In genomic region chr9:138025417-138025816, GRCh38 we compare ENCODE assay signal across 18 cellular contexts.
DNase-seq lines count a peak whose midpoint lies in the region; ATAC-seq, FAIRE-seq and TF ChIP-seq lines count a peak whose summit lies in the region.
"Had no signal": no experiment of that assay in that cellular context is flagged by ENCODE, and none has a peak within 500 bp of the region (broad histone marks: within the 10 kb centered on the region; RNA-seq: fewer than 3 reads in every experiment).

No MANE protein-coding gene starts in this region.

- H3K9me3 ChIP-seq in breast epithelium (no peaks in the 10 kb centered on the region), kidney (ENCODE audit: control insufficient read depth in 1 of 2, low read length in 2 of 2) (no peaks in the 10 kb centered on the region), stomach (peaks cover 0 to 4% (median 0%) of the 10 kb centered on the region in 4 donors)

- CTCF ChIA-PET in MCF 10A (lab: Yijun Ruan, JAX) = no interaction called here

- no peak overlapping the region for H3K4me3 Mint-ChIP-seq in MCF 10A (ENCODE audit: unreplicated experiment)

- ATAC-seq in HG03175 (IDR thresholded peaks at IDR 0.05; ENCODE audit: unreplicated experiment) = no peak
- ATAC-seq: HepG2 had no signal

- H3K27ac Mint-ChIP-seq in MCF 10A (ENCODE audit: low read depth, unreplicated experiment) = no peak overlapping the region

- TF ChIP-seq CTCF in breast epithelium (IDR thresholded peaks at IDR 0.05) = no peak
- no peak for TF ChIP-seq CTCF in MCF 10A (IDR thresholded peaks at IDR 0.05; ENCODE audit: unreplicated experiment)
- TF ChIP-seq CTCF in kidney (IDR thresholded peaks at IDR 0.05; ENCODE audit: borderline replicate concordance, extremely low read depth, insufficient read depth) = no peak
- TF ChIP-seq CTCF in stomach (IDR thresholded peaks at IDR 0.05) = no peak

- POLR2A ChIA-PET in MCF 10A (lab: Yijun Ruan, JAX) = no interaction called here

- FAIRE-seq in kidney (lab: Jason Lieb, UNC) = no peak
- FAIRE-seq: D721Med, H1, HepG2 had no signal

- H3K36me3 ChIP-seq in breast epithelium (no peaks in the 10 kb centered on the region), kidney (ENCODE audit: control insufficient read depth in 1 of 2, insufficient read depth in 2 of 2, low read length in 2 of 2) (no peaks in the 10 kb centered on the region), stomach (no peaks in the 10 kb centered on the region)
- H3K36me3 ChIP-seq: BLaER1 treated with 17β-estradiol and CSF1 and Interleukin-3, amounts not matched to agents 10 nM and 100 nM had no signal

- TF ChIP-seq EP300 in stomach (IDR thresholded peaks at IDR 0.05) = no peak

- TF ChIP-seq POLR2A in breast epithelium (IDR thresholded peaks at IDR 0.05) (no peak), stomach (IDR thresholded peaks at IDR 0.05) (no peak)

- H3K27ac ChIP-seq in breast epithelium (no peak overlapping the region), kidney (ENCODE audit: low read depth in 2 of 2, low read length in 2 of 2) (no peak overlapping the region), stomach (no peak overlapping the region)
- H3K27ac ChIP-seq: BLaER1 treated with 17β-estradiol and CSF1 and Interleukin-3, amounts not matched to agents 10 nM and 100 nM had no signal

- H3K27me3 ChIP-seq in breast epithelium (peaks cover 0 to 39% of the 10 kb centered on the region in 2 donors), stomach (peaks cover 0 to 64% (median 34%) of the 10 kb centered on the region in 3 donors)

- H3K36me3 Mint-ChIP-seq in MCF 10A (ENCODE audit: insufficient read depth, unreplicated experiment) = no peaks in the 10 kb centered on the region

- no TSS peak for BruUV-seq in MCF 10A (replicated peaks; lab: Mats Ljungman, UMichigan)

- intact Hi-C loops in breast epithelium (cut with DNase I; ENCODE audit: low total_unique reads) (no loop called here), MCF 10A (cut with micrococcal nuclease) (no loop called here), kidney (cut with DNase I) (no loop called here), stomach (cut with DNase I; ENCODE audit: low total_unique reads) (no loop called here)

- H3K4me1 ChIP-seq in breast epithelium (peaks cover 0 to 4% of the 10 kb centered on the region in 2 donors), kidney (ENCODE audit: control insufficient read depth in 1 of 2, insufficient read depth in 1 of 2, low read depth in 1 of 2, low read length in 2 of 2) (no peaks in the 10 kb centered on the region), stomach (peaks cover 5 to 15% (median 12%) of the 10 kb centered on the region in 4 donors)

- H3K27me3 Mint-ChIP-seq in MCF 10A (ENCODE audit: insufficient read depth, unreplicated experiment) = peaks cover 10% of the 10 kb centered on the region

- no peaks in the 10 kb centered on the region for H3K4me1 Mint-ChIP-seq in MCF 10A (ENCODE audit: insufficient read depth, unreplicated experiment)

- H3K9me3 Mint-ChIP-seq in MCF 10A (ENCODE audit: unreplicated experiment) = no peaks in the 10 kb centered on the region

- DNase-seq in breast epithelium (ENCODE audit: low spot score in 2 of 2) = peak; percentile 6 to 24
- no peak for DNase-seq in MCF 10A (ENCODE audit: unreplicated experiment)
- peak; percentile 30 for DNase-seq in kidney
- DNase-seq in stomach = peak; percentile 5
- no peak for DNase-seq in NOMO-1 treated with DMSO at 0.1 percent for 48 hours (lab: John Stamatoyannopoulos, UW; ENCODE audit: unreplicated experiment)
- DNase-seq in stimulated activated CD4-positive, alpha-beta T cell treated with anti-CD3 and anti-CD28 coated beads, Interleukin-1b, Interleukin-23, amount 100 ng/mL, for 48 hours = no peak
- DNase-seq: KBM-7, NCI-H1105 treated with DMSO at 0.1 percent for 48 hours, NCI-H1694 treated with DMSO at 0.1 percent for 48 hours, NCI-H510A, NCI-H774, OCI-M1, SHP77 had no signal

- WGBS in stomach, 5 donors = 77 to 87% (median 80%) methylated on average over 3 to 4 of the region's 4 CpGs

- no peak overlapping the region for H3K9ac ChIP-seq in kidney (ENCODE audit: low read length in 2 of 2)
- H3K9ac ChIP-seq: BLaER1 treated with 17β-estradiol and CSF1 and Interleukin-3, amounts not matched to agents 10 nM and 100 nM had no signal

- H3K4me3 ChIP-seq in breast epithelium = no peak overlapping the region
- H3K4me3 ChIP-seq in kidney (ENCODE audit: low read length in 2 of 2) = no peak overlapping the region
- no peak overlapping the region for H3K4me3 ChIP-seq in stomach
- H3K4me3 ChIP-seq: BLaER1 treated with 17β-estradiol and CSF1 and Interleukin-3, amounts not matched to agents 10 nM and 100 nM had no signal

Comparison
In these comparisons a context has a peak if more than half of its experiments do, and no peak if none do; other contexts are left out.
1. DNase-seq: peak in breast epithelium (2 of 2), kidney (single experiment) and stomach (single experiment); none in MCF 10A (single experiment), NOMO-1 treated with DMSO at 0.1 percent for 48 hours (single experiment) and stimulated activated CD4-positive, alpha-beta T cell treated with anti-CD3 and anti-CD28 coated beads, Interleukin-1b, Interleukin-23, amount 100 ng/mL, for 48 hours (single experiment).